Comparison of ENCODE assay signal across 8 cellular contexts in the genomic region with DNA sequence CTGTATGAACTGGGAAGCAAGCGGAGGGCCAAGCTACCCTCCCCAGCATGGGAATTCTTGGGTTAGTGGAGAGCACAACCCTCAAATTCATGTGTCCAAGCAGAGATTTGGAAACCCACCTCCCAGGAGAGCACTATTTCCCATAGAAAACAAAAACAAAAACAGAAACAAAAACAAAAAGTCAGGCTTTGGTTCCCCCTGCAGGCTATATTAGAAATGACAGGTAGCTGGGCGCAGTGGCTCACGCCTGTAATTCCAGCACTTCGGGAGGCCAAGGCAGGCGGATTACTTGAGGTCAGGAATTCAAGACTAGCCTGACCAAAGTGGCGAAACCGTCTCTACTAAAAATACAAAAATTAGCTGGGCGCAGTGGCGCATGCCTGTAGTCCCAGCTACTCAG. TPM values are rescaled to one million over a fixed set of nuclear protein-coding genes. Genes with fewer than 3 reads are reported as not detected.
DNase-seq lines count a peak whose midpoint lies in the region; TF ChIP-seq lines count a peak whose summit lies in the region.

No MANE protein-coding gene starts in this region.

- H3K4me2 ChIP-seq in OCI-LY1 (ENCODE audit: low read length), result peak overlapping the region; percentile 13; the same call in 1 of the 2 replicates

- H3K9me3 Mint-ChIP-seq in mesothelial cell of epicardium, result no peaks in the 10 kb centered on the region

- H3K9ac ChIP-seq in OCI-LY1 (ENCODE audit: low read length), result no peak overlapping the region

- H3K79me2 ChIP-seq in OCI-LY1 (ENCODE audit: insufficient read depth, low read length), result no peaks in the 10 kb centered on the region

- H3K4me3 ChIP-seq in OCI-LY1 (ENCODE audit: low read depth, low read length, poor library complexity, severe bottlenecking) (no peak overlapping the region), choroid plexus epithelial cell (ENCODE audit: low read depth, low read length) (no peak overlapping the region)

- peaks cover 10% of the 10 kb centered on the region for H3K4me1 ChIP-seq in OCI-LY1 (ENCODE audit: insufficient read depth, low read length, severe bottlenecking)

- H3K27me3 ChIP-seq in OCI-LY1 (ENCODE audit: insufficient read depth, low read length), result no peaks in the 10 kb centered on the region

- DNase-seq in DMS 273 (lab: John Stamatoyannopoulos, UW; ENCODE audit: unreplicated experiment) (peak; percentile 97), DMS 273 treated with DMSO at 0.1 percent for 48 hours (lab: John Stamatoyannopoulos, UW) (no peak), choroid plexus epithelial cell (ENCODE audit: low read depth) (peak; percentile 75), mesothelial cell of epicardium (ENCODE audit: low spot score in 2 of 2, unreplicated experiment in 2 of 2) (no peak), SW480 (ENCODE audit: low spot score) (no peak), pons (ENCODE audit: low spot score) (no peak), cerebellar nuclear complex (lab: John Stamatoyannopoulos, UW) (no peak)

- H2AFZ ChIP-seq in OCI-LY1 (ENCODE audit: low read length), result peak overlapping the region; percentile 10; the same call in 1 of the 2 replicates

- H3K4me3 Mint-ChIP-seq in mesothelial cell of epicardium, result no peak overlapping the region

- no peaks in the 10 kb centered on the region for H4K20me1 ChIP-seq in OCI-LY1 (ENCODE audit: insufficient read depth, low read length)

- no peak overlapping the region for H3K27ac Mint-ChIP-seq in mesothelial cell of epicardium

- TF ChIP-seq CTCF in OCI-LY1 (IDR thresholded peaks at IDR 0.05; ENCODE audit: low read length), result peak; percentile 75
- peak; percentile 66 for TF ChIP-seq CTCF in choroid plexus epithelial cell (conservative IDR thresholded peaks at IDR 0.05; ENCODE audit: low read depth, low read length)
- peak; percentile 91 for TF ChIP-seq CTCF in mesothelial cell of epicardium (IDR thresholded peaks at IDR 0.05; ENCODE audit: unreplicated experiment)

- no peaks in the 10 kb centered on the region for H3K27me3 Mint-ChIP-seq in mesothelial cell of epicardium (ENCODE audit: low read depth)

- no peaks in the 10 kb centered on the region; the same call in 1 of the 2 replicates for H3K36me3 ChIP-seq in OCI-LY1 (ENCODE audit: insufficient read depth, low read length)

- H3K9me3 ChIP-seq in OCI-LY1 (ENCODE audit: low read length), result no peaks in the 10 kb centered on the region

- no peaks in the 10 kb centered on the region for H3F3A ChIP-seq in OCI-LY1 (ENCODE audit: insufficient read depth, low read length)

- H3K36me3 Mint-ChIP-seq in mesothelial cell of epicardium, result peaks cover 11% of the 10 kb centered on the region

- no peak overlapping the region for H3K27ac ChIP-seq in OCI-LY1 (ENCODE audit: low read depth, low read length, poor library complexity, severe bottlenecking)

- no peaks in the 10 kb centered on the region for H3K9me2 ChIP-seq in OCI-LY1 (ENCODE audit: low read depth, low read length)

- no peaks in the 10 kb centered on the region for H3K4me1 Mint-ChIP-seq in mesothelial cell of epicardium

RNA-seq across cellular contexts. Expression of a gene that starts 10.8 kb away (rescaled TPM):
- total RNA-seq in mesothelial cell of epicardium, result 29.7 to 31.7 TPM (median 30.9 TPM) in 3 replicates

RNA-seq across cellular contexts. Expression of a gene that starts 12.4 kb away (rescaled TPM):
- total RNA-seq in mesothelial cell of epicardium, result 25.0 to 25.8 TPM (median 25.4 TPM) in 3 replicates

RNA-seq across cellular contexts. Expression of a gene that starts 13.8 kb away (rescaled TPM):
- total RNA-seq in mesothelial cell of epicardium, result 1.2 TPM in 3 replicates

RNA-seq across cellular contexts. Expression of a gene that starts 21.3 kb away (rescaled TPM):
- total RNA-seq in mesothelial cell of epicardium, result 127 to 137 TPM (median 132 TPM) in 3 replicates

RNA-seq across cellular contexts. Expression of a gene that starts 40.5 kb away (rescaled TPM):
- total RNA-seq in mesothelial cell of epicardium, result 4.2 to 5.7 TPM (median 4.6 TPM) in 3 replicates

Comparison
In these comparisons a context has a peak if more than half of its experiments do, and no peak if none do; other contexts are left out.
1. DNase-seq: peak in DMS 273 (single experiment) and choroid plexus epithelial cell (single experiment); none in DMS 273 treated with DMSO at 0.1 percent for 48 hours (single experiment), mesothelial cell of epicardium (0 of 2), SW480 (single experiment), pons (single experiment) and cerebellar nuclear complex (0 of 2).
2. Peak in every context shown above with its lines, with median percentiles within 50 percentile points of each other: CTCF ChIP-seq.